Comparison of ENCODE assay signal across 18 cellular contexts in the genomic region with DNA sequence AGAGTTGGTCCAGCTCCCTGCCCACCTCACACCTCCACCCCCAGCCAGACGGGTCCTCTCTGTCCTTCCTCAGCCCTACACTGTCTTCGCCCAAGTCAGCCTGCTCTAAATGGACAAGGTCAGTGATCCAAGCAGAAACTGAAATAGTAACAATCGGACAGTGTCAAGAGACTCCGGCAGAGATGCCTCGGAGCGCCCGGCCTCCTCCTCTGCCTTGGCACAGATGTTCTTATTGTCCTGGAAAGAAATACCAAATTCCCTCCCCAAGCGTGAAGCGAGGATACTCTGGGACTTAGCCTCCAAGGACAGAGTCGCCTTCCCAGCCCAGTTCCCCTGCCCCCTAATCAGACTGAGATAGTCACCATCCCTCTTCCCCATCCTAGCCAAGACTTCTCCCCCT.
"Had no signal": no experiment of that assay in that cellular context is flagged by ENCODE, and none has a peak within 500 bp of the region (broad histone marks: within the 10 kb centered on the region; RNA-seq: fewer than 3 reads in every experiment).

No MANE protein-coding gene starts in this region.

- H3K9ac ChIP-seq: SK-N-SH had no signal

- H3K36me3 ChIP-seq: cardiac muscle cell, lower lobe of right lung, spleen had no signal

- H3K4me2 ChIP-seq: SK-N-SH had no signal

- H3K9me3 Mint-ChIP-seq: activated B cell treated with CpG ODN at 0.5 μM for 24 hours; activated naive CD4-positive, alpha-beta T cell treated with anti-CD3 and anti-CD28 coated beads, Interleukin-2, amount 50 U/mL, for 72 hours; immature natural killer cell; naive B cell; stimulated activated memory B cell treated with anti-CD40 and anti-IgM and Interleukin-4, amounts not matched to agents 10 μg/mL and 1 μg/mL and 100 μg/mL, for 72 hours had no signal

- H3K4me3 Mint-ChIP-seq: stimulated activated memory B cell treated with anti-CD40 and anti-IgM and Interleukin-4, amounts not matched to agents 10 μg/mL and 1 μg/mL and 100 μg/mL, for 72 hours had no signal

- H3K4me3 ChIP-seq: cardiac muscle cell, lower lobe of right lung, psoas muscle, spleen had no signal

- ATAC-seq: activated naive CD4-positive, alpha-beta T cell treated with anti-CD3 and anti-CD28 coated beads, Interleukin-2, amount 50 U/mL, for 72 hours; left cardiac atrium; lower lobe of right lung; psoas muscle; sciatic nerve; stimulated activated memory B cell treated with anti-CD40 and anti-IgM and Interleukin-4, amounts not matched to agents 10 μg/mL and 1 μg/mL and 100 μg/mL, for 72 hours had no signal

- H3K27me3 ChIP-seq: spleen had no signal

- H3K27ac Mint-ChIP-seq: activated naive CD4-positive, alpha-beta T cell treated with anti-CD3 and anti-CD28 coated beads, Interleukin-2, amount 50 U/mL, for 72 hours; naive B cell; stimulated activated memory B cell treated with anti-CD40 and anti-IgM and Interleukin-4, amounts not matched to agents 10 μg/mL and 1 μg/mL and 100 μg/mL, for 72 hours had no signal

- H3K36me3 Mint-ChIP-seq: activated naive CD4-positive, alpha-beta T cell treated with anti-CD3 and anti-CD28 coated beads, Interleukin-2, amount 50 U/mL, for 72 hours; immature natural killer cell; naive B cell had no signal

- H3K9me3 ChIP-seq: lower lobe of right lung, psoas muscle, SK-N-SH, spleen had no signal

- H3K27me3 Mint-ChIP-seq: activated B cell treated with CpG ODN at 0.5 μM for 24 hours; naive B cell; stimulated activated memory B cell treated with anti-CD40 and anti-IgM and Interleukin-4, amounts not matched to agents 10 μg/mL and 1 μg/mL and 100 μg/mL, for 72 hours had no signal

- H3K27ac ChIP-seq: cardiac muscle cell, lower lobe of right lung, psoas muscle, spleen had no signal

- DNase-seq: activated B cell treated with CpG ODN at 0.5 μM for 24 hours; activated CD4-positive, alpha-beta T cell treated with anti-CD3 and anti-CD28 coated beads, Interleukin-2, amount 50 U/mL, for 1 hour; activated effector memory CD4-positive, alpha-beta T cell treated with Interleukin-2 at 50 U/mL for 16 hours; activated T-cell treated with anti-CD3 and anti-CD28 coated beads, Interleukin-2, amount 50 U/mL, for 1 hour; cortex of kidney; immature natural killer cell; left cardiac atrium; lower lobe of right lung; naive B cell; psoas muscle; SK-N-SH; spleen; stimulated activated CD4-positive, alpha-beta T cell treated with anti-CD3 and anti-CD28 coated beads, Interleukin-1b, Interleukin-23, amount 100 ng/mL, for 48 hours; trophoblast cell had no signal

- H3K4me1 ChIP-seq: lower lobe of right lung, psoas muscle had no signal
